Comparison of ENCODE assay signal across 1 cellular context in the genomic region with DNA sequence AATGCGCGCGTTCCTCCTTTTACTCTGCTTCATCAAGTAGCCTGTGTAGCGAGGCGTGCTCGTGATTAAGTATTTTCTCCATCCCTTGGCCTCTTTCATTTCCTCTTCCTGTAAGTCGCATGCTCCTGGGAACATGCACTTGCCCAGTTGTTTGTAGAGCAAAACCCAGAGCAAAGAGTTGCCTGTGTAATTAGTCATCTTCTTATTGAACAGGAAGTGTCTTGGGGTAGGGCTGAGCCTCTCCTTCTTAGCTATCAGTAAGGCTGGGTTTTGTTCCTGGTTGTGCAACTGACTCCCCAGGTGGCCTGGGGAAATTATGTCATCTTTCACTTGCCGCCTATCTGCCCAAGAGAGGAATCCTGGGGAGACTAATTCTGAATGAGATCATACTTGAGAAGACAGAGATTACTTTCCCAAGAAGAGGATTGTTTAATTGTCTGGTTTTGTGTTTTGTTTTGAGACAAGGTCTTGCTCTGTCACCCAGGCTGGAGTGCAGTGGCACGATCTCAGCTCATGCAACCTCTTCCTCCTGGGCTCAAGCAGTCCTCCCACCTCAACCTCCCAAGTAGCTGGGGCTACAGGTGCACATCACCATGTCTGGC.
TF ChIP-seq lines count a peak whose summit lies in the region.

No MANE protein-coding gene starts in this region.

TF ChIP-seq in K562, 482 proteins besides CTCF, POLR2A, EP300 and RAD21 (continued from another document and continues in another):
- no peak for TF ChIP-seq ASH1L (IDR thresholded peaks at IDR 0.05; ENCODE audit: borderline replicate concordance, low read depth, partially characterized antibody)
- TF ChIP-seq POLR3G (IDR thresholded peaks at IDR 0.05; ENCODE audit: extremely low read depth, insufficient read length, insufficient replicate concordance), result no peak
- TF ChIP-seq, protein P1, sequence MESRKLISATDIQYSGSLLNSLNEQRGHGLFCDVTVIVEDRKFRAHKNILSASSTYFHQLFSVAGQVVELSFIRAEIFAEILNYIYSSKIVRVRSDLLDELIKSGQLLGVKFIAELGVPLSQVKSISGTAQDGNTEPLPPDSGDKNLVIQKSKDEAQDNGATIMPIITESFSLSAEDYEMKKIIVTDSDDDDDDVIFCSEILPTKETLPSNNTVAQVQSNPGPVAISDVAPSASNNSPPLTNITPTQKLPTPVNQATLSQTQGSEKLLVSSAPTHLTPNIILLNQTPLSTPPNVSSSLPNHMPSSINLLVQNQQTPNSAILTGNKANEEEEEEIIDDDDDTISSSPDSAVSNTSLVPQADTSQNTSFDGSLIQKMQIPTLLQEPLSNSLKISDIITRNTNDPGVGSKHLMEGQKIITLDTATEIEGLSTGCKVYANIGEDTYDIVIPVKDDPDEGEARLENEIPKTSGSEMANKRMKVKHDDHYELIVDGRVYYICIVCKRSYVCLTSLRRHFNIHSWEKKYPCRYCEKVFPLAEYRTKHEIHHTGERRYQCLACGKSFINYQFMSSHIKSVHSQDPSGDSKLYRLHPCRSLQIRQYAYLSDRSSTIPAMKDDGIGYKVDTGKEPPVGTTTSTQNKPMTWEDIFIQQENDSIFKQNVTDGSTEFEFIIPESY (CRISPR knock-in tag; IDR thresholded peaks at IDR 0.05), result no peak
- TF ChIP-seq MYC (IDR thresholded peaks at IDR 0.05; ENCODE audit: low read depth, low read length), result no peak
- no peak for TF ChIP-seq MYC (CRISPR knock-in tag; IDR thresholded peaks at IDR 0.05; ENCODE audit: borderline replicate concordance, low read depth)
- TF ChIP-seq, protein P2, sequence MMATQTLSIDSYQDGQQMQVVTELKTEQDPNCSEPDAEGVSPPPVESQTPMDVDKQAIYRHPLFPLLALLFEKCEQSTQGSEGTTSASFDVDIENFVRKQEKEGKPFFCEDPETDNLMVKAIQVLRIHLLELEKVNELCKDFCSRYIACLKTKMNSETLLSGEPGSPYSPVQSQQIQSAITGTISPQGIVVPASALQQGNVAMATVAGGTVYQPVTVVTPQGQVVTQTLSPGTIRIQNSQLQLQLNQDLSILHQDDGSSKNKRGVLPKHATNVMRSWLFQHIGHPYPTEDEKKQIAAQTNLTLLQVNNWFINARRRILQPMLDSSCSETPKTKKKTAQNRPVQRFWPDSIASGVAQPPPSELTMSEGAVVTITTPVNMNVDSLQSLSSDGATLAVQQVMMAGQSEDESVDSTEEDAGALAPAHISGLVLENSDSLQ (IDR thresholded peaks at IDR 0.05), result no peak
- TF ChIP-seq, protein P3, sequence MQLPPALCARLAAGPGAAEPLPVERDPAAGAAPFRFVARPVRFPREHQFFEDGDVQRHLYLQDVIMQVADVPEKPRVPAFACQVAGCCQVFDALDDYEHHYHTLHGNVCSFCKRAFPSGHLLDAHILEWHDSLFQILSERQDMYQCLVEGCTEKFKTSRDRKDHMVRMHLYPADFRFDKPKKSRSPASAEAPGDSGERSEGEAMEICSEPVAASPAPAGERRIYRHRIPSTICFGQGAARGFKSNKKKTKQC (CRISPR knock-in tag; IDR thresholded peaks at IDR 0.05), result no peak
- no peak for TF ChIP-seq MTF1 (CRISPR knock-in tag; IDR thresholded peaks at IDR 0.05; ENCODE audit: borderline replicate concordance)
- peak; percentile 71 for TF ChIP-seq ARID1B (IDR thresholded peaks at IDR 0.05)
- no peak for TF ChIP-seq MCM5 (IDR thresholded peaks at IDR 0.05; ENCODE audit: low read depth)
- TF ChIP-seq, protein P4, sequence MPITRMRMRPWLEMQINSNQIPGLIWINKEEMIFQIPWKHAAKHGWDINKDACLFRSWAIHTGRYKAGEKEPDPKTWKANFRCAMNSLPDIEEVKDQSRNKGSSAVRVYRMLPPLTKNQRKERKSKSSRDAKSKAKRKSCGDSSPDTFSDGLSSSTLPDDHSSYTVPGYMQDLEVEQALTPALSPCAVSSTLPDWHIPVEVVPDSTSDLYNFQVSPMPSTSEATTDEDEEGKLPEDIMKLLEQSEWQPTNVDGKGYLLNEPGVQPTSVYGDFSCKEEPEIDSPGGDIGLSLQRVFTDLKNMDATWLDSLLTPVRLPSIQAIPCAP (CRISPR knock-in tag; IDR thresholded peaks at IDR 0.05; ENCODE audit: borderline replicate concordance), result no peak
- no peak for TF ChIP-seq ILK (tag; IDR thresholded peaks at IDR 0.05; ENCODE audit: borderline replicate concordance, low read depth)
- TF ChIP-seq ZNF133 (CRISPR knock-in tag; IDR thresholded peaks at IDR 0.05), result no peak
- TF ChIP-seq ZNF551 (CRISPR knock-in tag; IDR thresholded peaks at IDR 0.05), result no peak
- no peak for TF ChIP-seq BRD9 (IDR thresholded peaks at IDR 0.05; ENCODE audit: low read depth, partially characterized antibody)
- TF ChIP-seq DNMT1 (IDR thresholded peaks at IDR 0.05), result no peak
- peak; percentile 71; the same call in 1 of the 2 replicates for TF ChIP-seq SMARCE1 (IDR thresholded peaks at IDR 0.05)
- TF ChIP-seq XRCC4 (IDR thresholded peaks at IDR 0.05; ENCODE audit: extremely low read depth, insufficient read depth, insufficient read length), result no peak
- TF ChIP-seq MCM7 (IDR thresholded peaks at IDR 0.05), result no peak
- no peak for TF ChIP-seq ILF3 (IDR thresholded peaks at IDR 0.05; ENCODE audit: borderline replicate concordance)
- TF ChIP-seq NFRKB (IDR thresholded peaks at IDR 0.05; ENCODE audit: low read depth), result no peak
- no peak for TF ChIP-seq NFXL1 (CRISPR knock-in tag; IDR thresholded peaks at IDR 0.05)
- TF ChIP-seq ZNF253 (CRISPR knock-in tag; conservative IDR thresholded peaks at IDR 0.05), result no peak
- TF ChIP-seq CHCHD3 (CRISPR knock-in tag; IDR thresholded peaks at IDR 0.05), result no peak
- TF ChIP-seq, protein P5, sequence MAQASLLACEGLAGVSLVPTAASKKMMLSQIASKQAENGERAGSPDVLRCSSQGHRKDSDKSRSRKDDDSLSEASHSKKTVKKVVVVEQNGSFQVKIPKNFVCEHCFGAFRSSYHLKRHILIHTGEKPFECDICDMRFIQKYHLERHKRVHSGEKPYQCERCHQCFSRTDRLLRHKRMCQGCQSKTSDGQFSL (CRISPR knock-in tag; IDR thresholded peaks at IDR 0.05), result no peak
- TF ChIP-seq, protein P5 (tag; IDR thresholded peaks at IDR 0.05), result no peak
- TF ChIP-seq CBX3 (IDR thresholded peaks at IDR 0.05; ENCODE audit: borderline replicate concordance in 1 of 2, low read length in 2 of 2), result peak in 1 of 2 experiments; percentile 18; a peak in 1 of 3 replicates
- TF ChIP-seq, protein P6, sequence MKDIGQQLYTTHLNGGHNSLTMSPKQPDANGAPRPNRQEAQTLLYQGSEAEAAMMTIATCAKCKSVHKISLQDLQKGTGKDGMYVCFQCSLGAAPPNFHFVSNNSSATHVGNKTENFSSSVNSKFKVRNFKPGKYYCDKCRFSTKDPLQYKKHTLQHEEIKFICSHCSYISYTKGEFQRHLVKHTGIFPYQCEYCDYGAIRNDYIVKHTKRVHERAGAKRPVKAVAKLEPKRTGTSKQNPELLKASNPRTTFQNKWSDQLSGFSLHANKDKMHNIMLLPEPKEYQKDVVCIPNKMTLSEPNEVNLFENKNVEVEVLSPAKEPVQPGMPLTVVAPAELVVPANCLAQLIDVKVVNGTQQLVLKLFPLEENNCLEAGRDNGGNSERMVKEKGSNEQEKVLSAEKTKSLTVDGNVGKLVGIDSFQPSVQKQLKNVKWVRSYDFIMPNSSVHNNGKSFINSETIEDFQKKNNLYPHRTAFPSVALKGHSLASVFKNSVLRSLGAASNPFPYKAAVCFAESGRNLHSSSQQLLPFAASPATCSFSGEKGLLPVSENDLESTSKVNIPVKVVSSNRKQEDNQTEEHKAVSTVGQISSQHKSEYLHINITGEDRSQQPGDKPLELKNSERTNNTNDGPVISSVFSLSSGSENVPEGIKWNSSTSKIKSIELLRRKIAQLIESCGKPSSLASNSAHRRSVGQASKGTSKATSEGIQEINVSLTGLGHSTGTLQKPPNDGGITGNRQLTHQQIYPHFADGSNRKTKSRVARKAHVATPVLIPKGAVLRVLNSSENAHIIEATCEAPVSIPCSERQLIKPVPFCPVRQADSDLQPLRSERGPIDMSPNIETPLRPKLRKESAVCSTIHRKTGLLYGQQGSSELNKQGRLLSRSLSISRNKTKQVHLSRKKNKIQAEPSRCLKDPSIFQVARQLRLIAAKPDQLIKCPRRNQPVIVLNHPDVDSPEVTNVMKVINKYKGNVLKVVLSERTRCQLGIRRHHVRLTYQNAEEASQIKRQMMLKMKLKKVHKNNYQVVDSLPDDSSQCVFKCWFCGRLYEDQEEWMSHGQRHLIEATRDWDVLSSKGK (CRISPR knock-in tag; IDR thresholded peaks at IDR 0.05), result no peak
- TF ChIP-seq ZNF134 (CRISPR knock-in tag; conservative IDR thresholded peaks at IDR 0.05), result no peak
- TF ChIP-seq ETV5 (CRISPR knock-in tag; IDR thresholded peaks at IDR 0.05; ENCODE audit: low read depth), result peak; percentile 90
- TF ChIP-seq, protein P7, sequence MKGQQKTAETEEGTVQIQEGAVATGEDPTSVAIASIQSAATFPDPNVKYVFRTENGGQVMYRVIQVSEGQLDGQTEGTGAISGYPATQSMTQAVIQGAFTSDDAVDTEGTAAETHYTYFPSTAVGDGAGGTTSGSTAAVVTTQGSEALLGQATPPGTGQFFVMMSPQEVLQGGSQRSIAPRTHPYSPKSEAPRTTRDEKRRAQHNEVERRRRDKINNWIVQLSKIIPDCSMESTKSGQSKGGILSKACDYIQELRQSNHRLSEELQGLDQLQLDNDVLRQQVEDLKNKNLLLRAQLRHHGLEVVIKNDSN (CRISPR knock-in tag; IDR thresholded peaks at IDR 0.05), result no peak
- TF ChIP-seq, protein P8, sequence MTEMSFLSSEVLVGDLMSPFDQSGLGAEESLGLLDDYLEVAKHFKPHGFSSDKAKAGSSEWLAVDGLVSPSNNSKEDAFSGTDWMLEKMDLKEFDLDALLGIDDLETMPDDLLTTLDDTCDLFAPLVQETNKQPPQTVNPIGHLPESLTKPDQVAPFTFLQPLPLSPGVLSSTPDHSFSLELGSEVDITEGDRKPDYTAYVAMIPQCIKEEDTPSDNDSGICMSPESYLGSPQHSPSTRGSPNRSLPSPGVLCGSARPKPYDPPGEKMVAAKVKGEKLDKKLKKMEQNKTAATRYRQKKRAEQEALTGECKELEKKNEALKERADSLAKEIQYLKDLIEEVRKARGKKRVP (CRISPR knock-in tag; IDR thresholded peaks at IDR 0.05), result no peak
- TF ChIP-seq, protein P9, sequence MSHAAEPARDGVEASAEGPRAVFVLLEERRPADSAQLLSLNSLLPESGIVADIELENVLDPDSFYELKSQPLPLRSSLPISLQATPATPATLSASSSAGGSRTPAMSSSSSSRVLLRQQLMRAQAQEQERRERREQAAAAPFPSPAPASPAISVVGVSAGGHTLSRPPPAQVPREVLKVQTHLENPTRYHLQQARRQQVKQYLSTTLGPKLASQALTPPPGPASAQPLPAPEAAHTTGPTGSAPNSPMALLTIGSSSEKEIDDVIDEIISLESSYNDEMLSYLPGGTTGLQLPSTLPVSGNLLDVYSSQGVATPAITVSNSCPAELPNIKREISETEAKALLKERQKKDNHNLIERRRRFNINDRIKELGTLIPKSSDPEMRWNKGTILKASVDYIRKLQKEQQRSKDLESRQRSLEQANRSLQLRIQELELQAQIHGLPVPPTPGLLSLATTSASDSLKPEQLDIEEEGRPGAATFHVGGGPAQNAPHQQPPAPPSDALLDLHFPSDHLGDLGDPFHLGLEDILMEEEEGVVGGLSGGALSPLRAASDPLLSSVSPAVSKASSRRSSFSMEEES (CRISPR knock-in tag; IDR thresholded peaks at IDR 0.05), result no peak
- no peak for TF ChIP-seq ZNF121 (CRISPR knock-in tag; conservative IDR thresholded peaks at IDR 0.05)
- TF ChIP-seq, protein P10, sequence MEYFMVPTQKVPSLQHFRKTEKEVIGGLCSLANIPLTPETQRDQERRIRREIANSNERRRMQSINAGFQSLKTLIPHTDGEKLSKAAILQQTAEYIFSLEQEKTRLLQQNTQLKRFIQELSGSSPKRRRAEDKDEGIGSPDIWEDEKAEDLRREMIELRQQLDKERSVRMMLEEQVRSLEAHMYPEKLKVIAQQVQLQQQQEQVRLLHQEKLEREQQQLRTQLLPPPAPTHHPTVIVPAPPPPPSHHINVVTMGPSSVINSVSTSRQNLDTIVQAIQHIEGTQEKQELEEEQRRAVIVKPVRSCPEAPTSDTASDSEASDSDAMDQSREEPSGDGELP (CRISPR knock-in tag; IDR thresholded peaks at IDR 0.05; ENCODE audit: borderline replicate concordance), result peak; percentile 57
- no peak for TF ChIP-seq CREBBP (IDR thresholded peaks at IDR 0.05; ENCODE audit: low read depth, low read length)
- no peak for TF ChIP-seq MAZ (CRISPR knock-in tag; conservative IDR thresholded peaks at IDR 0.05 in 1 of 2, IDR thresholded peaks at IDR 0.05 in 1 of 2)
- no peak for TF ChIP-seq RFX5 (IDR thresholded peaks at IDR 0.05; ENCODE audit: low read depth, low read length)
- no peak for TF ChIP-seq PRMT5 (CRISPR knock-in tag; IDR thresholded peaks at IDR 0.05)
- TF ChIP-seq SMAD2 (IDR thresholded peaks at IDR 0.05; ENCODE audit: low read depth, low read length), result no peak
- TF ChIP-seq, protein P11, sequence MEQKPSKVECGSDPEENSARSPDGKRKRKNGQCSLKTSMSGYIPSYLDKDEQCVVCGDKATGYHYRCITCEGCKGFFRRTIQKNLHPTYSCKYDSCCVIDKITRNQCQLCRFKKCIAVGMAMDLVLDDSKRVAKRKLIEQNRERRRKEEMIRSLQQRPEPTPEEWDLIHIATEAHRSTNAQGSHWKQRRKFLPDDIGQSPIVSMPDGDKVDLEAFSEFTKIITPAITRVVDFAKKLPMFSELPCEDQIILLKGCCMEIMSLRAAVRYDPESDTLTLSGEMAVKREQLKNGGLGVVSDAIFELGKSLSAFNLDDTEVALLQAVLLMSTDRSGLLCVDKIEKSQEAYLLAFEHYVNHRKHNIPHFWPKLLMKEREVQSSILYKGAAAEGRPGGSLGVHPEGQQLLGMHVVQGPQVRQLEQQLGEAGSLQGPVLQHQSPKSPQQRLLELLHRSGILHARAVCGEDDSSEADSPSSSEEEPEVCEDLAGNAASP (IDR thresholded peaks at IDR 0.05), result no peak
- TF ChIP-seq, protein P12, sequence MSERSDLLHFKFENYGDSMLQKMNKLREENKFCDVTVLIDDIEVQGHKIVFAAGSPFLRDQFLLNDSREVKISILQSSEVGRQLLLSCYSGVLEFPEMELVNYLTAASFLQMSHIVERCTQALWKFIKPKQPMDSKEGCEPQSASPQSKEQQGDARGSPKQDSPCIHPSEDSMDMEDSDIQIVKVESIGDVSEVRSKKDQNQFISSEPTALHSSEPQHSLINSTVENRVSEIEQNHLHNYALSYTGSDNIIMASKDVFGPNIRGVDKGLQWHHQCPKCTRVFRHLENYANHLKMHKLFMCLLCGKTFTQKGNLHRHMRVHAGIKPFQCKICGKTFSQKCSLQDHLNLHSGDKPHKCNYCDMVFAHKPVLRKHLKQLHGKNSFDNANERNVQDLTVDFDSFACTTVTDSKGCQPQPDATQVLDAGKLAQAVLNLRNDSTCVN (CRISPR knock-in tag; IDR thresholded peaks at IDR 0.05), result no peak
- no peak for TF ChIP-seq MAFK (IDR thresholded peaks at IDR 0.05; ENCODE audit: low read length)
